Comparison of ENCODE assay signal across 1 cellular context in genomic region chr3:50297384-50297775, GRCh38.
TF ChIP-seq lines count a peak whose summit lies in the region.

No MANE protein-coding gene starts in this region.

TF ChIP-seq in HepG2, 621 proteins besides CTCF, POLR2A, EP300 and RAD21:
- TF ChIP-seq MED13 (CRISPR knock-in tag; IDR thresholded peaks at IDR 0.05) (no peak), MAFG (CRISPR knock-in tag; IDR thresholded peaks at IDR 0.05) (0 out of 2 replicates have a peak, but pooled peaks have one; percentile 10), MAFF (IDR thresholded peaks at IDR 0.05; ENCODE audit: low read depth, low read length) (peak; percentile 6; the same call in 1 of the 2 replicates), ZNF282 (IDR thresholded peaks at IDR 0.05; ENCODE audit: partially characterized antibody) (no peak), HNF4A (CRISPR knock-in tag; IDR thresholded peaks at IDR 0.05) (no peak), NR2F6 (IDR thresholded peaks at IDR 0.05) (no peak), NR2F6 (CRISPR knock-in tag; IDR thresholded peaks at IDR 0.05) (0 out of 2 replicates have a peak, but pooled peaks have one; percentile 29), ZNF616 (CRISPR knock-in tag; IDR thresholded peaks at IDR 0.05; ENCODE audit: low read depth) (no peak), KIAA2018 (CRISPR knock-in tag; IDR thresholded peaks at IDR 0.05; ENCODE audit: borderline replicate concordance) (no peak), CEBPZ (IDR thresholded peaks at IDR 0.05; ENCODE audit: low read length) (no peak), ZNF709 (CRISPR knock-in tag; IDR thresholded peaks at IDR 0.05) (no peak), TBX2 (CRISPR knock-in tag; IDR thresholded peaks at IDR 0.05; ENCODE audit: borderline replicate concordance) (0 out of 2 replicates have a peak, but pooled peaks have one; percentile 21), SMAD1 (CRISPR knock-in tag; IDR thresholded peaks at IDR 0.05; ENCODE audit: borderline replicate concordance, low read depth) (no peak), KDM2A (CRISPR knock-in tag; IDR thresholded peaks at IDR 0.05; ENCODE audit: borderline replicate concordance, low read depth) (no peak), ZNF33A (CRISPR knock-in tag; IDR thresholded peaks at IDR 0.05; ENCODE audit: borderline replicate concordance) (no peak), ARNT (IDR thresholded peaks at IDR 0.05) (no peak), ZMYM4 (CRISPR knock-in tag; IDR thresholded peaks at IDR 0.05) (no peak), ZNF749 (CRISPR knock-in tag; IDR thresholded peaks at IDR 0.05; ENCODE audit: borderline replicate concordance) (no peak), ZNF710 (CRISPR knock-in tag; IDR thresholded peaks at IDR 0.05; ENCODE audit: borderline replicate concordance) (no peak), CCDC6 (CRISPR knock-in tag; IDR thresholded peaks at IDR 0.05) (no peak)
TF ChIP-seq in HepG2: peak in this region for 4.
